ENCODE assay signal across 8 cellular contexts in genomic region chr4:183142566-183143545, GRCh38. TPM values are rescaled to one million over a fixed set of nuclear protein-coding genes. Genes with fewer than 3 reads are reported as not detected.
DNase-seq lines count a peak whose midpoint lies in the region; ATAC-seq and TF ChIP-seq lines count a peak whose summit lies in the region.

No MANE protein-coding gene starts in this region.

- H3K4me3 ChIP-seq in heart left ventricle (peak overlapping the region in 3 of 12 donors; percentile 1 to 4 (median 3)), testis (no peak overlapping the region)

- ATAC-seq in SK-N-SH treated with all-trans-retinoic acid at 6 μM for 48 hours (peak; percentile 88), heart left ventricle (peak; percentile 88 to 92 (median 92)), GM18502 (IDR thresholded peaks at IDR 0.05; ENCODE audit: poor library complexity, unreplicated experiment) (no peak), HG03025 (IDR thresholded peaks at IDR 0.05; ENCODE audit: low FRiP score, unreplicated experiment) (no peak)

- TF ChIP-seq CTCF in heart left ventricle (IDR thresholded peaks at IDR 0.05) (no peak), testis (IDR thresholded peaks at IDR 0.05) (no peak)

- H3K4me1 ChIP-seq in heart left ventricle (peaks cover 6 to 79% (median 52%) of the 10 kb centered on the region in 12 donors), testis (peaks cover 4% of the 10 kb centered on the region)

- H3K27me3 ChIP-seq in heart left ventricle: no peaks in the 10 kb centered on the region
- H3K27me3 ChIP-seq in testis: no peaks in the 10 kb centered on the region

- intact Hi-C loops in heart left ventricle (cut with DNase I) (loop anchor here in 2 of 10 donors (5.0 kb wide), 2 partner anchors 41 to 46 kb away; partner anchors contain the start of gene WWC2 (in 1 of the 2)), testis (cut with DNase I; ENCODE audit: low total_unique reads) (no loop called here)

- WGBS in heart left ventricle, 4 donors: 24 to 31% (median 27%) methylated on average over 7 of the region's 7 CpGs
- 52 to 59% methylated on average over 7 of the region's 7 CpGs for WGBS in testis, 2 donors

- DNase-seq in NCI-H524 (lab: John Stamatoyannopoulos, UW) (peak; percentile 6 to 29), NCI-H524 treated with DMSO at 0.1 percent for 48 hours (lab: John Stamatoyannopoulos, UW) (no peak), heart left ventricle (peak in 4 of 5 donors; percentile 73 to 82 (median 82)), testis (peak; percentile 74)
- DNase-seq in central memory CD4-positive, alpha-beta T cell: no peak

- TF ChIP-seq POLR2A in heart left ventricle (IDR thresholded peaks at IDR 0.05) (no peak), testis (IDR thresholded peaks at IDR 0.05) (no peak)

- H3K27ac ChIP-seq in heart left ventricle: peak overlapping the region in 8 of 12 donors; percentile 7 to 59 (median 36)
- no peak overlapping the region for H3K27ac ChIP-seq in testis

- no peaks in the 10 kb centered on the region for H3K9me3 ChIP-seq in heart left ventricle
- H3K9me3 ChIP-seq in testis: no peaks in the 10 kb centered on the region

- H3K36me3 ChIP-seq in heart left ventricle (no peaks in the 10 kb centered on the region), testis (ENCODE audit: low read depth, missing control alignments) (no peaks in the 10 kb centered on the region)

TF ChIP-seq in SK-N-SH treated with all-trans-retinoic acid at 6 μM for 48 hours, 23 proteins besides CTCF, POLR2A, EP300 and RAD21:
- TF ChIP-seq ESRRG (CRISPR knock-in tag; IDR thresholded peaks at IDR 0.05) (no peak), CSRNP3 (CRISPR knock-in tag; IDR thresholded peaks at IDR 0.05) (no peak), GLIS3 (CRISPR knock-in tag; IDR thresholded peaks at IDR 0.05) (no peak), TCF4 (CRISPR knock-in tag; IDR thresholded peaks at IDR 0.05; ENCODE audit: borderline replicate concordance) (peak; percentile 32; the same call in 1 of the 2 replicates), TOX (CRISPR knock-in tag; IDR thresholded peaks at IDR 0.05; ENCODE audit: borderline replicate concordance) (0 out of 2 replicates have a peak, but pooled peaks have one; percentile 13), ZFP3 (CRISPR knock-in tag; IDR thresholded peaks at IDR 0.05) (no peak)
TF ChIP-seq in SK-N-SH treated with all-trans-retinoic acid at 6 μM for 48 hours: peak in this region for 2.

RNA-seq across cellular contexts. Expression of gene WWC2, which starts 43.8 kb away (rescaled TPM):
- total RNA-seq in heart left ventricle (10 to 100 TPM; 21.4 to 43.0 (median 36.5) TPM), testis (10 to 100 TPM; 64.2 to 76.7 TPM)
- polyA plus RNA-seq in heart left ventricle (10 to 100 TPM in 1 of 2 donors, 1 to 10 TPM in 1; 5.4 to 16.2 TPM), testis (ENCODE audit: insufficient read depth, low read depth, low replicate concordance) (34.4 TPM)

Comparison
In these comparisons a context has a peak if more than half of its experiments do, and no peak if none do; other contexts are left out.
1. DNase-seq: peak in NCI-H524 (2 of 2), heart left ventricle (4 of 5) and testis (single experiment); none in NCI-H524 treated with DMSO at 0.1 percent for 48 hours (single experiment) and central memory CD4-positive, alpha-beta T cell (single experiment).
2. ATAC-seq: peak in SK-N-SH treated with all-trans-retinoic acid at 6 μM for 48 hours (single experiment) and heart left ventricle (4 of 4); none in GM18502 (single experiment) and HG03025 (single experiment).
3. H3K27ac ChIP-seq: peak in heart left ventricle (8 of 12); none in testis (0 of 2).